ENCODE assay signal across 27 cellular contexts in genomic region chr2:129345540-129345939, GRCh38.
"Had no signal": no experiment of that assay in that cellular context is flagged by ENCODE, and none has a peak within 500 bp of the region (broad histone marks: within the 10 kb centered on the region; RNA-seq: fewer than 3 reads in every experiment).

No MANE protein-coding gene starts in this region.

- H3K4me3 ChIP-seq: coronary artery, dorsolateral prefrontal cortex, esophagus squamous epithelium, gastrocnemius medialis, heart right ventricle, left lung, lower lobe of right lung, mucosa of descending colon had no signal

- H3K9me3 ChIP-seq: gastrocnemius medialis, lower lobe of right lung, mucosa of descending colon had no signal

- H3K4me1 ChIP-seq: esophagus squamous epithelium, gastrocnemius medialis, heart right ventricle, left lung, lower lobe of right lung had no signal

- DNase-seq: dermis blood vessel endothelial cell; dorsolateral prefrontal cortex; effector CD4-positive, alpha-beta T cell; effector memory CD8-positive, alpha-beta T cell; endodermal cell; erythroblast; esophagus squamous epithelium; foreskin fibroblast; foreskin melanocyte; gastrocnemius medialis; glutamatergic neuron; head of caudate nucleus; heart right ventricle; hippocampal formation; left cardiac atrium; left lung; left ventricle myocardium superior; lower lobe of right lung; mesenchymal stem cell; mucosa of descending colon had no signal

- H3K27ac ChIP-seq: coronary artery, dorsolateral prefrontal cortex, epithelial cell of prostate, esophagus squamous epithelium, gastrocnemius medialis, heart right ventricle, left lung, lower lobe of right lung had no signal

- H3K27me3 ChIP-seq: esophagus squamous epithelium, gastrocnemius medialis, heart right ventricle, left lung had no signal

- H3K36me3 ChIP-seq: esophagus squamous epithelium, gastrocnemius medialis, heart right ventricle, left lung, lower lobe of right lung had no signal

- FAIRE-seq: colon, endometrium, islet of Langerhans, keratinocyte had no signal

- ATAC-seq: effector memory CD8-positive, alpha-beta T cell; esophagus mucosa; gastrocnemius medialis; heart right ventricle; left cardiac atrium; left lung; left ventricle myocardium superior; lower lobe of right lung; mucosa of descending colon had no signal
